In genomic region chr17:32117399-32117798, GRCh38 we compare ENCODE assay signal across 17 cellular contexts.
"Had no signal": no experiment of that assay in that cellular context is flagged by ENCODE, and none has a peak within 500 bp of the region (broad histone marks: within the 10 kb centered on the region; RNA-seq: fewer than 3 reads in every experiment).

No MANE protein-coding gene starts in this region.

- H3K9me3 Mint-ChIP-seq: naive B cell had no signal

- H3K4me3 ChIP-seq: ascending aorta, breast epithelium, esophagus muscularis mucosa, suprapubic skin, upper lobe of left lung had no signal

- H3K4me1 Mint-ChIP-seq: naive B cell had no signal

- H3K9me3 ChIP-seq: ascending aorta, breast epithelium, esophagus muscularis mucosa, suprapubic skin, upper lobe of left lung had no signal

- H3K36me3 ChIP-seq: ascending aorta, breast epithelium, esophagus muscularis mucosa, suprapubic skin, upper lobe of left lung had no signal

- H3K27ac ChIP-seq: ascending aorta, breast epithelium, esophagus muscularis mucosa, suprapubic skin, upper lobe of left lung had no signal

- H3K36me3 Mint-ChIP-seq: naive B cell had no signal

- H3K27me3 ChIP-seq: ascending aorta, breast epithelium, upper lobe of left lung had no signal

- H3K4me3 Mint-ChIP-seq: naive B cell had no signal

- DNase-seq: activated CD4-positive, alpha-beta T cell treated with anti-CD3 and anti-CD28 coated beads, Interleukin-2, amount 50 U/mL, for 48 hours; activated CD4-positive, CD25-positive, alpha-beta regulatory T cell treated with anti-CD3 and anti-CD28 coated beads, Interleukin-2, amount 50 U/mL, for 72 hours; activated naive CD4-positive, alpha-beta T cell treated with Interleukin-2 at 50 U/mL for 16 hours; activated T-cell treated with anti-CD3 and anti-CD28 coated beads, Interleukin-2, amount 50 U/mL, for 48 hours; midbrain; naive B cell; retina; stimulated activated CD4-positive, alpha-beta T cell treated with anti-CD3 and anti-CD28 coated beads, Interleukin-4, amount 100 ng/mL, for 1 hour; stimulated activated naive CD4-positive, alpha-beta T cell treated with Interleukin-2 at 50 U/mL for 16 hours; T-helper 1 cell; T1000; upper lobe of left lung had no signal

- H3K4me1 ChIP-seq: ascending aorta, breast epithelium, esophagus muscularis mucosa, upper lobe of left lung had no signal

- H3K27ac Mint-ChIP-seq: naive B cell had no signal

- ATAC-seq: SK-N-SH treated with all-trans-retinoic acid at 6 μM for 48 hours had no signal
